In genomic region chr12:89231686-89232085, GRCh38 we compare ENCODE assay signal across 18 cellular contexts.
DNase-seq lines count a peak whose midpoint lies in the region; ATAC-seq, FAIRE-seq and TF ChIP-seq lines count a peak whose summit lies in the region.
"Had no signal": no experiment of that assay in that cellular context is flagged by ENCODE, and none has a peak within 500 bp of the region (broad histone marks: within the 10 kb centered on the region; RNA-seq: fewer than 3 reads in every experiment).

No MANE protein-coding gene starts in this region.

- peak overlapping the region; percentile 1 for H3K4me3 Mint-ChIP-seq in natural killer cell
- no peak overlapping the region for H3K4me3 Mint-ChIP-seq in natural killer cell treated with Interleukin-12 subunit alpha and Interleukin-12 subunit beta and Interleukin-15 and Interleukin-18, amount 100 ng/mL, for 72 hours

- H3K9me3 Mint-ChIP-seq in natural killer cell, result peaks cover 0 to 3% of the 10 kb centered on the region in 2 donors
- peaks cover 10% of the 10 kb centered on the region for H3K9me3 Mint-ChIP-seq in natural killer cell treated with Interleukin-12 subunit alpha and Interleukin-12 subunit beta and Interleukin-15 and Interleukin-18, amount 100 ng/mL, for 72 hours

- no peak overlapping the region for H3K4me3 ChIP-seq in endothelial cell of umbilical vein (replicated peaks in 1 of 3; ENCODE audit: insufficient read depth in 1 of 3, low read depth in 1 of 3, low read length in 3 of 3)
- H3K4me3 ChIP-seq in Peyer's patch, result no peak overlapping the region
- no peak overlapping the region for H3K4me3 ChIP-seq in WERI-Rb-1 (ENCODE audit: low read depth, low read length)
- H3K4me3 ChIP-seq in colonic mucosa, result no peak overlapping the region
- H3K4me3 ChIP-seq: BLaER1 treated with 17β-estradiol and CSF1 and Interleukin-3, amounts not matched to agents 10 nM and 100 nM; SJSA1 had no signal

- DNase-seq in NCI-H2196 (lab: John Stamatoyannopoulos, UW; ENCODE audit: unreplicated experiment), result peak; percentile 12
- no peak for DNase-seq in NCI-H2196 treated with DMSO at 0.1 percent for 48 hours (lab: John Stamatoyannopoulos, UW; ENCODE audit: unreplicated experiment)
- no peak for DNase-seq in natural killer cell
- no peak for DNase-seq in natural killer cell treated with Interleukin-12 subunit alpha and Interleukin-12 subunit beta and Interleukin-15 and Interleukin-18, amount 100 ng/mL, for 72 hours (ENCODE audit: low spot score)
- no peak for DNase-seq in endothelial cell of umbilical vein (ENCODE audit: low read depth, low spot score)
- DNase-seq in Peyer's patch, result no peak
- no peak for DNase-seq in WERI-Rb-1
- no peak for DNase-seq in colonic mucosa
- DNase-seq: DMS 273 treated with DMSO at 0.1 percent for 48 hours, Kasumi-1, NCI-H2029, NCI-H524, RPMI8226 had no signal

- H3K4me1 ChIP-seq in endothelial cell of umbilical vein (ENCODE audit: control insufficient read depth, extremely low read depth, insufficient read depth, low read length), result peaks cover 25% of the 10 kb centered on the region
- peaks cover 0 to 4% (median 0%) of the 10 kb centered on the region in 4 donors for H3K4me1 ChIP-seq in Peyer's patch
- H3K4me1 ChIP-seq in colonic mucosa, result no peaks in the 10 kb centered on the region
- H3K4me1 ChIP-seq: SJSA1 had no signal

- no peaks in the 10 kb centered on the region for H3K27me3 ChIP-seq in endothelial cell of umbilical vein (ENCODE audit: control insufficient read depth in 2 of 2, insufficient read depth in 2 of 2, low read length in 2 of 2)
- H3K27me3 ChIP-seq in Peyer's patch, result no peaks in the 10 kb centered on the region
- H3K27me3 ChIP-seq in WERI-Rb-1 (ENCODE audit: insufficient read depth, low read depth, severe bottlenecking), result no peaks in the 10 kb centered on the region
- H3K27me3 ChIP-seq in colonic mucosa, result no peaks in the 10 kb centered on the region
- H3K27me3 ChIP-seq: BLaER1 treated with 17β-estradiol and CSF1 and Interleukin-3, amounts not matched to agents 10 nM and 100 nM; SJSA1 had no signal

- H3K9ac ChIP-seq in endothelial cell of umbilical vein (replicated peaks; ENCODE audit: extremely low read depth, insufficient read depth, low read length) (no peak overlapping the region), colonic mucosa (ENCODE audit: low read depth in 2 of 2, low read length in 2 of 2) (no peak overlapping the region)
- H3K9ac ChIP-seq: BLaER1 treated with 17β-estradiol and CSF1 and Interleukin-3, amounts not matched to agents 10 nM and 100 nM had no signal

- H3K4me1 Mint-ChIP-seq in natural killer cell, result peaks cover 61 to 73% of the 10 kb centered on the region in 2 donors
- H3K4me1 Mint-ChIP-seq in natural killer cell treated with Interleukin-12 subunit alpha and Interleukin-12 subunit beta and Interleukin-15 and Interleukin-18, amount 100 ng/mL, for 72 hours (ENCODE audit: low read depth in 2 of 2), result peaks cover 38 to 47% of the 10 kb centered on the region in 2 donors

- POLR2A ChIA-PET in endothelial cell of umbilical vein (lab: Charles Lee), result no interaction called here

- TF ChIP-seq CTCF in natural killer cell (IDR thresholded peaks at IDR 0.05) (no peak), endothelial cell of umbilical vein (IDR thresholded peaks at IDR 0.05; ENCODE audit: extremely low read depth in 1 of 2, insufficient read depth in 1 of 2, low read depth in 1 of 2, low read length in 2 of 2) (no peak), Peyer's patch (IDR thresholded peaks at IDR 0.05) (no peak), WERI-Rb-1 (IDR thresholded peaks at IDR 0.05; ENCODE audit: low read depth, low read length) (no peak), colonic mucosa (IDR thresholded peaks at IDR 0.05) (no peak)

- intact Hi-C loops in natural killer cell (cut with micrococcal nuclease) (no loop called here), endothelial cell of umbilical vein (cut with micrococcal nuclease) (no loop called here), colonic mucosa (cut with DNase I) (no loop called here)

- H3K27ac ChIP-seq in endothelial cell of umbilical vein (ENCODE audit: insufficient read depth, low read depth, low read length) (no peak overlapping the region), Peyer's patch (no peak overlapping the region), WERI-Rb-1 (no peak overlapping the region), colonic mucosa (no peak overlapping the region)
- H3K27ac ChIP-seq: 22Rv1; BLaER1 treated with 17β-estradiol and CSF1 and Interleukin-3, amounts not matched to agents 10 nM and 100 nM; SJSA1 had no signal

- TF ChIP-seq POLR2A in endothelial cell of umbilical vein (IDR thresholded peaks at IDR 0.05; ENCODE audit: low read depth, low read length), result no peak
- TF ChIP-seq POLR2A in Peyer's patch (IDR thresholded peaks at IDR 0.05), result no peak

- H3K9me3 ChIP-seq in endothelial cell of umbilical vein (replicated peaks; ENCODE audit: control insufficient read depth, insufficient read depth, low read length), result no peaks in the 10 kb centered on the region
- no peaks in the 10 kb centered on the region for H3K9me3 ChIP-seq in Peyer's patch
- no peaks in the 10 kb centered on the region for H3K9me3 ChIP-seq in WERI-Rb-1 (ENCODE audit: severe bottlenecking)
- no peaks in the 10 kb centered on the region for H3K9me3 ChIP-seq in colonic mucosa
- H3K9me3 ChIP-seq: BLaER1 treated with 17β-estradiol and CSF1 and Interleukin-3, amounts not matched to agents 10 nM and 100 nM; SJSA1 had no signal

- no peaks in the 10 kb centered on the region for H3K36me3 ChIP-seq in endothelial cell of umbilical vein (ENCODE audit: control insufficient read depth in 2 of 2, extremely low read depth in 1 of 2, insufficient read depth in 2 of 2, low read length in 2 of 2)
- H3K36me3 ChIP-seq in Peyer's patch, result no peaks in the 10 kb centered on the region
- H3K36me3 ChIP-seq in WERI-Rb-1, result no peaks in the 10 kb centered on the region
- no peaks in the 10 kb centered on the region for H3K36me3 ChIP-seq in colonic mucosa
- H3K36me3 ChIP-seq: BLaER1 treated with 17β-estradiol and CSF1 and Interleukin-3, amounts not matched to agents 10 nM and 100 nM; SJSA1 had no signal

- H3K4me2 ChIP-seq in endothelial cell of umbilical vein (ENCODE audit: insufficient read depth, low read length), result no peak overlapping the region

- CTCF ChIA-PET in endothelial cell of umbilical vein (lab: Charles Lee), result no interaction called here

- no peaks in the 10 kb centered on the region for H3K36me3 Mint-ChIP-seq in natural killer cell
- H3K36me3 Mint-ChIP-seq in natural killer cell treated with Interleukin-12 subunit alpha and Interleukin-12 subunit beta and Interleukin-15 and Interleukin-18, amount 100 ng/mL, for 72 hours, result peaks cover 8% of the 10 kb centered on the region

- H3K27me3 Mint-ChIP-seq in natural killer cell (ENCODE audit: low read depth in 2 of 2), result no peaks in the 10 kb centered on the region
- H3K27me3 Mint-ChIP-seq in natural killer cell treated with Interleukin-12 subunit alpha and Interleukin-12 subunit beta and Interleukin-15 and Interleukin-18, amount 100 ng/mL, for 72 hours, result no peaks in the 10 kb centered on the region

- dilution Hi-C loops in endothelial cell of umbilical vein (cut with MboI; ENCODE audit: extremely low pct_ligation_motif_present, low sequenced_read_pairs), result no loop called here

- no peaks in the 10 kb centered on the region for H4K20me1 ChIP-seq in endothelial cell of umbilical vein (replicated peaks; ENCODE audit: control insufficient read depth, extremely low read depth, insufficient read depth, low read length)
- H4K20me1 ChIP-seq: BLaER1 treated with 17β-estradiol and CSF1 and Interleukin-3, amounts not matched to agents 10 nM and 100 nM had no signal

- no peaks in the 10 kb centered on the region for H3K9me1 ChIP-seq in endothelial cell of umbilical vein (replicated peaks; ENCODE audit: control insufficient read depth, extremely low read depth, insufficient read depth, low read length)

- ATAC-seq in natural killer cell, result no peak
- ATAC-seq in natural killer cell treated with Interleukin-12 subunit alpha and Interleukin-12 subunit beta and Interleukin-15 and Interleukin-18, amount 100 ng/mL, for 72 hours, result no peak
- ATAC-seq: HepG2 had no signal

- peak overlapping the region; percentile 75 to 79 for H3K27ac Mint-ChIP-seq in natural killer cell
- H3K27ac Mint-ChIP-seq in natural killer cell treated with Interleukin-12 subunit alpha and Interleukin-12 subunit beta and Interleukin-15 and Interleukin-18, amount 100 ng/mL, for 72 hours, result peak overlapping the region in 1 of 2 donors; percentile 26

- no peak for FAIRE-seq in endothelial cell of umbilical vein (lab: Jason Lieb, UNC)
- FAIRE-seq: H1, HepG2 had no signal

- H3K79me2 ChIP-seq in endothelial cell of umbilical vein (ENCODE audit: control insufficient read depth, insufficient read depth, low read length), result no peaks in the 10 kb centered on the region

- peak overlapping the region; percentile 18 for H2AFZ ChIP-seq in endothelial cell of umbilical vein (ENCODE audit: low read depth, low read length)

- BruUV-seq in endothelial cell of umbilical vein (replicated peaks; lab: Mats Ljungman, UMichigan), result no TSS peak

TF ChIP-seq in endothelial cell of umbilical vein, 7 proteins besides CTCF, POLR2A, EP300 and RAD21:
- TF ChIP-seq POLR2AphosphoS5 (IDR thresholded peaks at IDR 0.05; ENCODE audit: insufficient read depth, low read depth, low read length), result no peak
- TF ChIP-seq, protein P1, sequence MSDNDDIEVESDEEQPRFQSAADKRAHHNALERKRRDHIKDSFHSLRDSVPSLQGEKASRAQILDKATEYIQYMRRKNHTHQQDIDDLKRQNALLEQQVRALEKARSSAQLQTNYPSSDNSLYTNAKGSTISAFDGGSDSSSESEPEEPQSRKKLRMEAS (IDR thresholded peaks at IDR 0.05; ENCODE audit: insufficient read depth, insufficient read length), result no peak
